In genomic region chr19:12933287-12934072, GRCh38 we compare ENCODE assay signal across 8 cellular contexts. TPM values are rescaled to one million over a fixed set of nuclear protein-coding genes. Genes with fewer than 3 reads are reported as not detected.
DNase-seq lines count a peak whose midpoint lies in the region; ATAC-seq and TF ChIP-seq lines count a peak whose summit lies in the region.

FARSA (minus strand) TSS chr19:12933711; CDS start chr19:12933696, 15 bp downstream.

- peaks cover 20% of the 10 kb centered on the region for H3K36me3 ChIP-seq in thoracic aorta

- DNase-seq in DMS 273 (lab: John Stamatoyannopoulos, UW; ENCODE audit: unreplicated experiment) (peak; percentile 96), NCI-H1092 treated with DMSO at 0.1 percent for 48 hours (lab: John Stamatoyannopoulos, UW) (peak; percentile 88), SW 1271 (lab: John Stamatoyannopoulos, UW) (peak; percentile 66 to 88), Right ventricle myocardium inferior (ENCODE audit: missing footprints) (peak; percentile 94), osteocyte (ENCODE audit: extremely low spot score, unreplicated experiment) (peak; percentile 95), thoracic aorta (ENCODE audit: low spot score) (peak; percentile 74)
- DNase-seq in activated naive CD8-positive, alpha-beta T cell treated with anti-CD3 and anti-CD28 coated beads, Interleukin-2, amount 10 ng/mL, durations not matched to agents 7 days and 5 days = peak; percentile 76

- peak within 1 kb of the TSS; percentile 98 for H3K4me3 Mint-ChIP-seq in activated naive CD8-positive, alpha-beta T cell treated with anti-CD3 and anti-CD28 coated beads, Interleukin-2, amount 10 ng/mL, durations not matched to agents 7 days and 5 days
- H3K4me3 Mint-ChIP-seq in osteocyte (ENCODE audit: unreplicated experiment) = peak within 1 kb of the TSS; percentile 96

- H3K4me1 ChIP-seq in thoracic aorta (ENCODE audit: control insufficient read depth in 1 of 2, low read depth in 2 of 2) = peaks cover 13 to 22% of the 10 kb centered on the region in 2 donors

- H3K9me3 ChIP-seq in thoracic aorta = no peaks in the 10 kb centered on the region

- TF ChIP-seq CTCF in osteocyte (IDR thresholded peaks at IDR 0.05) (no peak), thoracic aorta (IDR thresholded peaks at IDR 0.05) (no peak)

- H3K4me1 Mint-ChIP-seq in activated naive CD8-positive, alpha-beta T cell treated with anti-CD3 and anti-CD28 coated beads, Interleukin-2, amount 10 ng/mL, durations not matched to agents 7 days and 5 days = peaks cover 36% of the 10 kb centered on the region
- peaks cover 25% of the 10 kb centered on the region for H3K4me1 Mint-ChIP-seq in osteocyte (ENCODE audit: unreplicated experiment)

- H3K27me3 ChIP-seq in thoracic aorta (replicated peaks; ENCODE audit: insufficient read depth) = no peaks in the 10 kb centered on the region

- peak within 1 kb of the TSS; percentile 92 for H3K4me3 ChIP-seq in thoracic aorta

- intact Hi-C loops in Right ventricle myocardium inferior (cut with DNase I) = no loop called here

- no peaks in the 10 kb centered on the region for H3K9me3 Mint-ChIP-seq in activated naive CD8-positive, alpha-beta T cell treated with anti-CD3 and anti-CD28 coated beads, Interleukin-2, amount 10 ng/mL, durations not matched to agents 7 days and 5 days
- no peaks in the 10 kb centered on the region for H3K9me3 Mint-ChIP-seq in osteocyte (ENCODE audit: unreplicated experiment)

- H3K27ac Mint-ChIP-seq in activated naive CD8-positive, alpha-beta T cell treated with anti-CD3 and anti-CD28 coated beads, Interleukin-2, amount 10 ng/mL, durations not matched to agents 7 days and 5 days = peak within 1 kb of the TSS; percentile 97
- peak within 1 kb of the TSS; percentile 84 for H3K27ac Mint-ChIP-seq in osteocyte (ENCODE audit: unreplicated experiment)

- H3K27ac ChIP-seq in thoracic aorta = peak within 1 kb of the TSS; percentile 34 to 63

- H3K36me3 Mint-ChIP-seq in activated naive CD8-positive, alpha-beta T cell treated with anti-CD3 and anti-CD28 coated beads, Interleukin-2, amount 10 ng/mL, durations not matched to agents 7 days and 5 days = peaks cover 19% of the 10 kb centered on the region
- H3K36me3 Mint-ChIP-seq in osteocyte (ENCODE audit: unreplicated experiment) = peaks cover 8% of the 10 kb centered on the region

- no peaks in the 10 kb centered on the region for H3K27me3 Mint-ChIP-seq in activated naive CD8-positive, alpha-beta T cell treated with anti-CD3 and anti-CD28 coated beads, Interleukin-2, amount 10 ng/mL, durations not matched to agents 7 days and 5 days
- H3K27me3 Mint-ChIP-seq in osteocyte (ENCODE audit: unreplicated experiment) = no peaks in the 10 kb centered on the region

- ATAC-seq in GM21825 (IDR thresholded peaks at IDR 0.05; ENCODE audit: unreplicated experiment) (peak; percentile 35), Right ventricle myocardium inferior (peak; percentile 83), thoracic aorta (ENCODE audit: insufficient number of reproducible peaks, low FRiP score, low read depth) (peak; percentile 61)
- ATAC-seq in activated naive CD8-positive, alpha-beta T cell treated with anti-CD3 and anti-CD28 coated beads, Interleukin-2, amount 10 ng/mL, durations not matched to agents 7 days and 5 days (ENCODE audit: low read depth) = peak; percentile 54

- POLR2A ChIA-PET in activated naive CD8-positive, alpha-beta T cell treated with anti-CD3 and anti-CD28 coated beads, Interleukin-2, amount 10 ng/mL, durations not matched to agents 7 days and 5 days (lab: Charles Lee) = interaction anchor here (0.7 to 3.3 kb wide), 12 partner anchors 12 to 63 kb away, joined by 3 to 23 read pairs (median 7); partner anchors contain the start of genes DNASE2, GCDH, RAD23A and SYCE2

RNA-seq across cellular contexts. Expression of gene FARSA, which starts in this region (rescaled TPM):
- 10 to 100 TPM; 69.2 to 73.3 TPM for total RNA-seq in activated naive CD8-positive, alpha-beta T cell treated with anti-CD3 and anti-CD28 coated beads, Interleukin-2, amount 10 ng/mL, durations not matched to agents 7 days and 5 days
- 37.6 TPM for total RNA-seq in Right ventricle myocardium inferior
- 55.6 and 60.3 TPM in 2 replicates for total RNA-seq in osteocyte
- total RNA-seq in thoracic aorta = 10 to 100 TPM; 31.8 to 76.8 TPM

Comparison
In these comparisons a context has a peak if more than half of its experiments do, and no peak if none do; other contexts are left out.
1. Peak in every context shown above with its lines: DNase-seq, ATAC-seq, H3K4me3 ChIP-seq and H3K27ac ChIP-seq.